In the genomic region with DNA sequence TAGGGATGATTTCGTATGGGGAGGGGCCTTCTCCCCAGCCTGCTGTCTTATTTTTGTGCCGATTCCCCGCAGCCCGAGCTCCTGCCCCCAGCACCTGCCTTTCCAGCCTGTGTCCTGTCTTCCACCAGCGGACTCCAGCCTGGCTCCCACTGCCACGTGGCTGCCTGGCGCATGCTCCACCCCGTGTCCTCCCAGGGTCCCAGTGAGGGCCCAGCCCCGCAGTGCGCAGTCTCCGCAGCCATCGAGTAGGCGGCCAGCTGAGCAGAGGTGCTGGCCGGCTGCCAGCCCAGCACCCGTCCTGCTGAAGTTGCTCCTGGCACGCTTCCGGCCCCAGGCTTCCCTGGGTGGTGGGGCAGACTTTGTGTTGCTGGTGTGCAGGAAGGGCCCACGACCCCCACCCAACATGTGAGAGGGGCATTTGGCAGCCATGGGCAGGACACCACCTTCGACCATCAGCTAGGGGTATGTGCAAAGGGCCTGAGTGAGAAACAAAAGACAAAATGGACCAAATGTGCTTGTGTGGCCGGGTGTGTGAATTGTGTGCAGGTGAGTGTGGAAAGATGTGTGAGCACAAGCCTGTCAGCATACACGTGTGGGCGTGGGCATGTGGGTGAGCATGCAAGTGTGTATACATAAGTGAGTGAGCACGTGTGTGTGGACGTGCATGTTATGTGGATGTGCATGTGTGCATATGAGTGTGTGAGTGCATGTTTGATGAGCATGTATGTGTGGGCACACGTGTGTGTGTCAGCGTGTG, we compare ENCODE assay signal across 10 cellular contexts. TPM values are rescaled to one million over a fixed set of nuclear protein-coding genes. Genes with fewer than 3 reads are reported as not detected.
DNase-seq lines count a peak whose midpoint lies in the region; ATAC-seq, FAIRE-seq and TF ChIP-seq lines count a peak whose summit lies in the region.
"Had no signal": no experiment of that assay in that cellular context is flagged by ENCODE, and none has a peak within 500 bp of the region (broad histone marks: within the 10 kb centered on the region; RNA-seq: fewer than 3 reads in every experiment).

No MANE protein-coding gene starts in this region.

- 0 out of 2 replicates have a peak overlapping the region, but pooled peaks have one; percentile 45 for H4K8ac ChIP-seq in H1 (ENCODE audit: extremely low read depth, insufficient read depth, low read length)

- no peak overlapping the region for H4K5ac ChIP-seq in H1 (ENCODE audit: insufficient read length, low read depth, low read length)

- H3K4me3 Mint-ChIP-seq in nephron (peak overlapping the region in 1 of 3 experiments; percentile 9), mesothelial cell of epicardium (no peak overlapping the region)

- intact Hi-C loops in esophagus squamous epithelium (cut with DNase I), result no loop called here

- H3K4me1 ChIP-seq in H1 (replicated peaks in 1 of 4; ENCODE audit: control insufficient read depth in 3 of 4, insufficient read depth in 4 of 4, low read length in 3 of 4), result no peaks in the 10 kb centered on the region; a peak in 1 of 7 replicates
- H3K4me1 ChIP-seq in esophagus squamous epithelium, result peaks cover 8 to 26% (median 15%) of the 10 kb centered on the region in 3 donors

- H3K4me3 ChIP-seq in H1 (ENCODE audit: extremely low read depth in 1 of 4, insufficient read depth in 2 of 4, low read depth in 3 of 4, low read length in 4 of 4) (no peak overlapping the region), esophagus squamous epithelium (no peak overlapping the region)

- TF ChIP-seq RAD21 in H1 (IDR thresholded peaks at IDR 0.05 in 1 of 2, conservative IDR thresholded peaks at IDR 0.05 in 1 of 2; ENCODE audit: low read depth in 2 of 2, low read length in 2 of 2), result no peak

- H3K23me2 ChIP-seq in H1 (ENCODE audit: low read depth, low read length), result no peaks in the 10 kb centered on the region

- no peak for ATAC-seq in GM21447 (IDR thresholded peaks at IDR 0.05; ENCODE audit: unreplicated experiment)
- ATAC-seq: activated naive CD4-positive, alpha-beta T cell treated with anti-CD3 and anti-CD28 coated beads, Interleukin-2, amount 50 U/mL, for 72 hours had no signal

- H3K36me3 ChIP-seq in H1 (ENCODE audit: control insufficient read depth in 2 of 4, insufficient read depth in 4 of 4, low read length in 3 of 4) (no peaks in the 10 kb centered on the region), esophagus squamous epithelium (no peaks in the 10 kb centered on the region)

- no peaks in the 10 kb centered on the region for H3K9me3 ChIP-seq in H1 (ENCODE audit: insufficient read depth in 2 of 2, low read depth in 1 of 2, low read length in 1 of 2)
- H3K9me3 ChIP-seq in esophagus squamous epithelium, result no peaks in the 10 kb centered on the region

- H2BK20ac ChIP-seq in H1 (ENCODE audit: low read length), result no peak overlapping the region

- H3K27ac Mint-ChIP-seq in nephron (peak overlapping the region in 2 of 3 experiments; percentile 55 to 60), mesothelial cell of epicardium (no peak overlapping the region)
- H3K27ac Mint-ChIP-seq: activated naive CD4-positive, alpha-beta T cell treated with anti-CD3 and anti-CD28 coated beads, Interleukin-2, amount 50 U/mL, for 72 hours had no signal

- H2BK12ac ChIP-seq in H1 (ENCODE audit: low read depth, low read length), result peak overlapping the region; percentile 30; the same call in 1 of the 2 replicates

- H3K27me3 ChIP-seq in H1 (replicated peaks in 1 of 4; ENCODE audit: control insufficient read depth in 3 of 4, extremely low read depth in 1 of 4, insufficient read depth in 3 of 4, low read length in 3 of 4), result no peaks in the 10 kb centered on the region
- no peaks in the 10 kb centered on the region for H3K27me3 ChIP-seq in esophagus squamous epithelium

- no peak overlapping the region for H3K27ac ChIP-seq in H1 (ENCODE audit: low read depth, low read length)
- no peak overlapping the region for H3K27ac ChIP-seq in esophagus squamous epithelium

- H3K36me3 Mint-ChIP-seq in nephron (ENCODE audit: low read depth), result no peaks in the 10 kb centered on the region
- H3K36me3 Mint-ChIP-seq in mesothelial cell of epicardium, result no peaks in the 10 kb centered on the region
- H3K36me3 Mint-ChIP-seq: activated naive CD4-positive, alpha-beta T cell treated with anti-CD3 and anti-CD28 coated beads, Interleukin-2, amount 50 U/mL, for 72 hours had no signal

- no peak overlapping the region for H3K14ac ChIP-seq in H1 (ENCODE audit: insufficient read length)

- H3K79me2 ChIP-seq in H1 (ENCODE audit: control insufficient read depth in 1 of 2, insufficient read depth in 2 of 2, low read length in 2 of 2), result no peaks in the 10 kb centered on the region

- H2BK15ac ChIP-seq in H1 (ENCODE audit: low read length), result peak overlapping the region; percentile 29; the same call in 1 of the 2 replicates

- TF ChIP-seq EP300 in H1 (IDR thresholded peaks at IDR 0.05; ENCODE audit: borderline replicate concordance in 1 of 2, low read depth in 2 of 2, low read length in 2 of 2), result no peak

- peaks cover 7% of the 10 kb centered on the region for H3K4me1 Mint-ChIP-seq in nephron
- H3K4me1 Mint-ChIP-seq in mesothelial cell of epicardium, result peaks cover 5% of the 10 kb centered on the region

- H3K4me2 ChIP-seq in H1 (ENCODE audit: insufficient read depth in 1 of 2, low read depth in 2 of 2, low read length in 2 of 2), result no peak overlapping the region

- H3K23ac ChIP-seq in H1 (ENCODE audit: insufficient read length), result no peak overlapping the region

- H3K4ac ChIP-seq in H1 (replicated peaks; ENCODE audit: insufficient read length, low read depth, low read length), result no peak overlapping the region

- H2AK5ac ChIP-seq in H1 (ENCODE audit: low read depth, low read length), result no peak overlapping the region

- TF ChIP-seq CTCF in H1 (IDR thresholded peaks at IDR 0.05; ENCODE audit: control extremely low read depth in 1 of 3, insufficient read depth in 1 of 3, low read depth in 1 of 3, low read length in 3 of 3), result no peak
- TF ChIP-seq CTCF in nephron (IDR thresholded peaks at IDR 0.05; ENCODE audit: unreplicated experiment in 3 of 3), result no peak
- TF ChIP-seq CTCF in esophagus squamous epithelium (IDR thresholded peaks at IDR 0.05), result no peak
- no peak for TF ChIP-seq CTCF in mesothelial cell of epicardium (IDR thresholded peaks at IDR 0.05; ENCODE audit: unreplicated experiment)

- H2AFZ ChIP-seq in H1 (ENCODE audit: low read length), result no peak overlapping the region

- WGBS in H1 (ENCODE audit: extremely low coverage in 1 of 2, insufficient coverage in 1 of 2, insufficient read length in 1 of 2, insufficient replicate concordance in 2 of 2, low coverage in 1 of 2, low lambda C conversion rate in 2 of 2, missing lambda C conversion rate in 1 of 2), 2 experiments, result 89% methylated on average over 26 of the region's 26 CpGs; no CpG with 5 or more reads in 1 of the 2 experiments
- WGBS in esophagus squamous epithelium, 2 donors, result 57 to 71% methylated on average over 12 to 22 of the region's 26 CpGs

- H3K56ac ChIP-seq in H1 (replicated peaks; ENCODE audit: insufficient read length, low read depth, low read length), result no peak overlapping the region

- no peak overlapping the region for H3K9ac ChIP-seq in H1 (replicated peaks in 1 of 4; ENCODE audit: extremely low read depth in 1 of 4, low read depth in 3 of 4, low read length in 3 of 4)

- H3K27me3 Mint-ChIP-seq in nephron (ENCODE audit: low read depth) (peaks cover 22% of the 10 kb centered on the region), mesothelial cell of epicardium (ENCODE audit: low read depth) (peaks cover 2% of the 10 kb centered on the region)

- H2BK5ac ChIP-seq in H1 (ENCODE audit: low read depth, low read length), result peak overlapping the region; percentile 40; the same call in 1 of the 2 replicates

- DNase-seq in DMS 273 (lab: John Stamatoyannopoulos, UW; ENCODE audit: unreplicated experiment) (peak; percentile 73), NCI-H2107 treated with DMSO at 0.1 percent for 48 hours (lab: John Stamatoyannopoulos, UW; ENCODE audit: unreplicated experiment) (peak; percentile 19), H1 (ENCODE audit: low read depth in 1 of 2, low spot score in 2 of 2) (no peak), esophagus squamous epithelium (lab: John Stamatoyannopoulos, UW) (no peak), mesothelial cell of epicardium (ENCODE audit: low spot score in 2 of 2, unreplicated experiment in 2 of 2) (no peak)
- no peak for DNase-seq in NK-92 treated with Interleukin-12 subunit alpha and Interleukin-12 subunit beta, amount 100 ng/mL, for 24 hours (lab: John Stamatoyannopoulos, UW)
- DNase-seq: T-helper 9 cell had no signal

- peaks cover 0 to 1% of the 10 kb centered on the region in 2 experiments for H4K20me1 ChIP-seq in H1 (replicated peaks in 1 of 2; ENCODE audit: control insufficient read depth in 1 of 2, insufficient read depth in 2 of 2, low read length in 2 of 2)

- TF ChIP-seq POLR2A in H1 (IDR thresholded peaks at IDR 0.05; ENCODE audit: control extremely low read depth in 1 of 2, low read depth in 2 of 2, low read length in 2 of 2) (no peak), esophagus squamous epithelium (IDR thresholded peaks at IDR 0.05) (no peak)

- POLR2A ChIA-PET in H1 (lab: Charles Lee; ENCODE audit: partially characterized antibody), result interaction anchor here (2.8 kb wide), 1 partner anchor 9 kb away, joined by 8 read pairs; no protein-coding TSS in a partner anchor

- H3K79me1 ChIP-seq in H1 (ENCODE audit: low read depth, low read length), result no peaks in the 10 kb centered on the region

- H4K91ac ChIP-seq in H1 (replicated peaks; ENCODE audit: insufficient read length, low read length), result peak overlapping the region; percentile 22

- no peaks in the 10 kb centered on the region for H3K9me3 Mint-ChIP-seq in nephron
- H3K9me3 Mint-ChIP-seq in mesothelial cell of epicardium, result no peaks in the 10 kb centered on the region
- H3K9me3 Mint-ChIP-seq: activated naive CD4-positive, alpha-beta T cell treated with anti-CD3 and anti-CD28 coated beads, Interleukin-2, amount 50 U/mL, for 72 hours had no signal

- no peak overlapping the region for H3K18ac ChIP-seq in H1 (ENCODE audit: extremely low read depth, low read length)

- no peak for FAIRE-seq in H1 (lab: Jason Lieb, UNC)

- peak overlapping the region; percentile 13 for H2BK120ac ChIP-seq in H1 (replicated peaks; ENCODE audit: low read depth, low read length)

- CTCF ChIA-PET in H1 (lab: Charles Lee; ENCODE audit: partially characterized antibody), result interaction anchor here (1.1 to 4.3 kb wide), 7 partner anchors 8 to 41 kb away, joined by 3 to 36 read pairs (median 6); no protein-coding TSS in a partner anchor

RNA-seq across cellular contexts. Expression of gene RTN4R, which starts 55.9 kb away (rescaled TPM):
- 21.8 and 22.5 TPM in 2 replicates for total RNA-seq in H1 (2021; fragmentation: NEBNext Ultra II Directional; extraction: Animal tissue kit (Norgen Biotek cat#: 25700))
- 41.3 and 51.5 TPM in 2 replicates for polyA plus RNA-seq in H1 (2011; rRNA removed)
- polyA plus RNA-seq in H1 (2011; cell fraction: cytosol; rRNA removed), result 24.6 TPM
- 24.0 TPM for polyA plus RNA-seq in H1 (2011; cell fraction: nucleus; rRNA removed)
- 11.0 to 25.6 TPM (median 23.1 TPM) in 4 replicates for polyA plus RNA-seq in H1 (2012, experiment 1 of 2)
- polyA plus RNA-seq in H1 (2012, experiment 2 of 2), result 19.1 TPM
- 30.2 TPM for polyA plus RNA-seq in H1 (2013, experiment 1 of 2)
- polyA plus RNA-seq in H1 (2013, experiment 2 of 2), result 29.2 TPM
- polyA minus RNA-seq in H1 (2011; rRNA and poly(A)+ RNA removed), result 10.5 and 13.6 TPM in 2 replicates
- 23.1 TPM for polyA minus RNA-seq in H1 (2011; cell fraction: cytosol; rRNA and poly(A)+ RNA removed)
- polyA minus RNA-seq in H1 (2011; cell fraction: nucleus; rRNA and poly(A)+ RNA removed), result 9.8 TPM
- total RNA-seq in esophagus squamous epithelium, result 1 to 10 TPM in 3 of 4 donors, under 1 TPM in 1; 0.97 to 3.9 (median 2.5) TPM
- total RNA-seq in mesothelial cell of epicardium, result 8.9 to 10.0 TPM (median 9.5 TPM) in 3 replicates

Comparison
In these comparisons a context has a peak if more than half of its experiments do, and no peak if none do; other contexts are left out.
1. DNase-seq: peak in DMS 273 (single experiment) and NCI-H2107 treated with DMSO at 0.1 percent for 48 hours (single experiment); none in H1 (0 of 2), esophagus squamous epithelium (single experiment), mesothelial cell of epicardium (0 of 2) and NK-92 treated with Interleukin-12 subunit alpha and Interleukin-12 subunit beta, amount 100 ng/mL, for 24 hours (single experiment).